ENCODE assay signal across 8 cellular contexts in the genomic region with DNA sequence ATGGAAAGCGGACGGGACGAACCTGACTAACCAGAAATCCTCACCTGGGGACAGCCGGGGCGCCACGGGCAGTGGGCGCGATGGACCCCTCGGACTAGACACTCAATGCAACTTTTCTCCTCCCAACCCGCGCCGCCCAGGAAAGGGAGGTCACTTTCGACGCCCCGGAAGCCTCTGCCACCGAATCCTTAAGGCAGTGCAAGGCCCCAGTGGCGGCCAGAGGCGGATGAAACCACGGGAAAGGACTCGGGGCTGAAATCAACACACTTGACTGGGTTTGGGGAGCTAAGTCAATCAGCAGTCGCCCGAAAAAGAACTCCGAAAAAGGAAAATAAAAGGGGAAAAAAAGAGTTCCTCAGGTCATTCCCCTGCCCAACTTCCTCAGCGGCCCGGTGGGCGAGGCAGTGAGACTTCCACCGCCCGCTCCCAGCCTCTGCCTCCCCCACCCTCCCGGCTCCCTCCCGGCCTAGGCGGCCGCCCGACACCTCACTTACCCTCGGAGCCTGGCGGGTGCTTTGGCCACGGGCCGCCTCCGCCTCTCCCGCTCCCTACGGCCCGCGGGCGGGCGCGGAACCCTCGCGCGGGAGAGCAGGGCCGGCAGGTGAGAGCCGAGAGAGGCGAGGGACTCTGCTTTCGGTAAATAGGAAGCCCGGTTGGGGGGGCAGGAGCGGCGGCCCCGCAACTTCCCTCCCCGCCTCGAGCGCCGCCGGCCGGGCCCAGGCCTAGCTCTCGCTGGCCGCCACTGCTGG. TPM values are rescaled to one million over a fixed set of nuclear protein-coding genes. Genes with fewer than 3 reads are reported as not detected.
A peak's percentile ranks its signal among the peaks of the same experiment; 100 is the strongest.
DNase-seq lines count a peak whose midpoint lies in the region; ATAC-seq, FAIRE-seq and TF ChIP-seq lines count a peak whose summit lies in the region.

No MANE protein-coding gene starts in this region.

- H3K4me2 ChIP-seq in A549, result peak overlapping the region; percentile 87
- H3K4me2 ChIP-seq in OCI-LY7 (ENCODE audit: low read length), result peak overlapping the region; percentile 80

- 2% methylated on average over 53 of the region's 64 CpGs for WGBS in A549 (ENCODE audit: missing lambda C conversion rate)
- 1% methylated on average over 49 to 64 of the region's 64 CpGs for WGBS in aorta, 2 donors

- H3K27me3 ChIP-seq in aorta (ENCODE audit: control insufficient read depth in 1 of 2, insufficient read depth in 2 of 2, low read length in 1 of 2), result no peaks in the 10 kb centered on the region

- H3K9me3 ChIP-seq in A549 (no peaks in the 10 kb centered on the region), OCI-LY7 (ENCODE audit: low read length) (no peaks in the 10 kb centered on the region), aorta (ENCODE audit: control insufficient read depth, low read length) (no peaks in the 10 kb centered on the region)

- peak; percentile 65 for TF ChIP-seq POLR2A in A549 (IDR thresholded peaks at IDR 0.05; ENCODE audit: low read length)

- H3K27ac ChIP-seq in A549 (peak overlapping the region; percentile 94 to 98), OCI-LY7 (ENCODE audit: low read depth, low read length, poor library complexity, severe bottlenecking) (peak overlapping the region; percentile 70), aorta (ENCODE audit: low read depth in 1 of 2, low read length in 2 of 2) (peak overlapping the region; percentile 87 to 99)

- H2AFZ ChIP-seq in OCI-LY7 (ENCODE audit: low read length), result no peak overlapping the region

- peaks cover 20% of the 10 kb centered on the region for H4K20me1 ChIP-seq in OCI-LY7 (ENCODE audit: insufficient read depth, low read length)

- no peak for TF ChIP-seq EP300 in A549 (IDR thresholded peaks at IDR 0.05)

- peaks cover 41% of the 10 kb centered on the region for H3K36me3 ChIP-seq in OCI-LY7 (ENCODE audit: insufficient read depth, low read length)
- H3K36me3 ChIP-seq in aorta (ENCODE audit: control insufficient read depth in 1 of 2, insufficient read depth in 2 of 2, low read length in 1 of 2), result no peaks in the 10 kb centered on the region

- CTCF ChIA-PET in A549 (lab: Yijun Ruan, JAX), result interaction anchor here (0.7 to 3.2 kb wide), 5 partner anchors 14 to 555 kb away, joined by 3 to 17 read pairs (median 3); no protein-coding TSS in a partner anchor
- CTCF ChIA-PET in OCI-LY7 (lab: Charles Lee; ENCODE audit: unreplicated experiment), result interaction anchor here (0.7 kb wide), 1 partner anchor 230 kb away, joined by 3 read pairs; no protein-coding TSS in a partner anchor

- H3K4me3 ChIP-seq in A549, result peak overlapping the region; percentile 95
- H3K4me3 ChIP-seq in OCI-LY7 (ENCODE audit: low read depth, low read length, poor library complexity, severe bottlenecking), result peak overlapping the region; percentile 93
- H3K4me3 ChIP-seq in aorta (ENCODE audit: low read length in 2 of 2), result peak overlapping the region; percentile 70 to 84

- no peak for TF ChIP-seq CTCF in A549 (IDR thresholded peaks at IDR 0.05)
- no peak for TF ChIP-seq CTCF in OCI-LY7 (conservative IDR thresholded peaks at IDR 0.05; ENCODE audit: low read length)
- no peak for TF ChIP-seq CTCF in omental fat pad (IDR thresholded peaks at IDR 0.05)

- peak; percentile 60 to 72 for ATAC-seq in A549
- ATAC-seq in HG02885 (IDR thresholded peaks at IDR 0.05; ENCODE audit: poor library complexity, unreplicated experiment), result peak; percentile 17
- ATAC-seq in omental fat pad (ENCODE audit: low FRiP score), result peak; percentile 61
- peak; percentile 36 for ATAC-seq in aorta (ENCODE audit: low FRiP score)

- no peak for TF ChIP-seq RAD21 in A549 (conservative IDR thresholded peaks at IDR 0.05 in 1 of 2, IDR thresholded peaks at IDR 0.05 in 1 of 2)

- FAIRE-seq in A549 (lab: Jason Lieb, UNC) (no peak), GM18507 (lab: Jason Lieb, UNC) (peak; percentile 50)

- DNase-seq in A549 (ENCODE audit: low read depth in 1 of 2, low spot score in 1 of 2), result peak; percentile 67 to 70
- DNase-seq in GM18507 (ENCODE audit: extremely low spot score, insufficient read length, low read depth), result peak; percentile 20
- peak; percentile 58 for DNase-seq in OCI-LY7 (ENCODE audit: low spot score)
- peak; percentile 34 for DNase-seq in activated gamma-delta T cell treated with Interleukin-2 at 50 U/mL for 16 hours
- peak; percentile 46 for DNase-seq in foreskin melanocyte
- DNase-seq in omental fat pad (ENCODE audit: low spot score), result peak; percentile 44
- peak; percentile 80 to 86 for DNase-seq in aorta

- BruUV-seq in OCI-LY7 (replicated peaks; lab: Mats Ljungman, UMichigan), result no TSS peak

- H3K79me2 ChIP-seq in OCI-LY7 (ENCODE audit: insufficient read depth, low read depth, low read length), result peaks cover 72% of the 10 kb centered on the region

- intact Hi-C loops in OCI-LY7 (cut with micrococcal nuclease; ENCODE audit: unreplicated experiment) (loop anchor here (1.0 to 5.0 kb wide), 4 partner anchors 15 to 151 kb away; no protein-coding TSS in a partner anchor), aorta (cut with DNase I) (loop anchor here in 1 of 2 donors (5.0 kb wide), 1 partner anchor 119 kb away; no protein-coding TSS in a partner anchor)

- H3K4me1 ChIP-seq in A549, result peaks cover 40% of the 10 kb centered on the region
- H3K4me1 ChIP-seq in OCI-LY7 (ENCODE audit: insufficient read depth, low read length, poor library complexity, severe bottlenecking), result peaks cover 64% of the 10 kb centered on the region
- H3K4me1 ChIP-seq in aorta (ENCODE audit: control insufficient read depth in 1 of 2, insufficient read depth in 2 of 2, low read length in 2 of 2), result no peaks in the 10 kb centered on the region

- H3K9me2 ChIP-seq in OCI-LY7 (ENCODE audit: insufficient read depth, low read length), result no peaks in the 10 kb centered on the region

- POLR2A ChIA-PET in A549 (lab: Yijun Ruan, JAX), result interaction anchor here (1.6 to 2.1 kb wide), 2 partner anchors 14 to 120 kb away, joined by 12 to 13 read pairs; no protein-coding TSS in a partner anchor
- POLR2A ChIA-PET in OCI-LY7 (lab: Charles Lee), result interaction anchor here (0.6 to 2.5 kb wide), 10 partner anchors 9 to 129 kb away, joined by 3 to 15 read pairs (median 4); no protein-coding TSS in a partner anchor

TF ChIP-seq in A549, 52 proteins besides CTCF, POLR2A, EP300 and RAD21:
- TF ChIP-seq MAZ (IDR thresholded peaks at IDR 0.05; ENCODE audit: borderline replicate concordance, low read depth, low read length) (no peak), HOXB5 (CRISPR knock-in tag; IDR thresholded peaks at IDR 0.05) (peak; percentile 54; the same call in 1 of the 2 replicates), KDM5A (IDR thresholded peaks at IDR 0.05) (peak; percentile 51; the same call in 1 of the 2 replicates), EHMT2 (IDR thresholded peaks at IDR 0.05; ENCODE audit: low read depth) (no peak), EHF (CRISPR knock-in tag; IDR thresholded peaks at IDR 0.05) (0 out of 2 replicates have a peak, but pooled peaks have one; percentile 30), MYC (IDR thresholded peaks at IDR 0.05; ENCODE audit: borderline replicate concordance, low read length) (0 out of 2 replicates have a peak, but pooled peaks have one; percentile 18)
- TF ChIP-seq, protein P1, sequence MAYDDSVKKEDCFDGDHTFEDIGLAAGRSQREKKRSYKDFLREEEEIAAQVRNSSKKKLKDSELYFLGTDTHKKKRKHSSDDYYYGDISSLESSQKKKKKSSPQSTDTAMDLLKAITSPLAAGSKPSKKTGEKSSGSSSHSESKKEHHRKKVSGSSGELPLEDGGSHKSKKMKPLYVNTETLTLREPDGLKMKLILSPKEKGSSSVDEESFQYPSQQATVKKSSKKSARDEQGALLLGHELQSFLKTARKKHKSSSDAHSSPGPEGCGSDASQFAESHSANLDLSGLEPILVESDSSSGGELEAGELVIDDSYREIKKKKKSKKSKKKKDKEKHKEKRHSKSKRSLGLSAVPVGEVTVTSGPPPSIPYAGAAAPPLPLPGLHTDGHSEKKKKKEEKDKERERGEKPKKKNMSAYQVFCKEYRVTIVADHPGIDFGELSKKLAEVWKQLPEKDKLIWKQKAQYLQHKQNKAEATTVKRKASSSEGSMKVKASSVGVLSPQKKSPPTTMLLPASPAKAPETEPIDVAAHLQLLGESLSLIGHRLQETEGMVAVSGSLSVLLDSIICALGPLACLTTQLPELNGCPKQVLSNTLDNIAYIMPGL (CRISPR knock-in tag; IDR thresholded peaks at IDR 0.05; ENCODE audit: borderline replicate concordance), result peak; percentile 62; the same call in 1 of the 2 replicates

RNA-seq across cellular contexts. Expression of a gene that starts 0.5 kb away (rescaled TPM):
- polyA plus RNA-seq in A549 (2011; rRNA removed), result 20.1 and 25.6 TPM in 2 replicates
- polyA plus RNA-seq in A549 (2012; cell fraction: cytosol; rRNA removed), result 5.4 and 5.8 TPM in 2 replicates
- polyA plus RNA-seq in A549 (2012; cell fraction: nucleus; rRNA removed), result 3.5 and 5.5 TPM in 2 replicates
- polyA plus RNA-seq in A549 (2017; fragmentation: RNase III; extraction: RNeasy Plus Mini Kit Qiagen cat#74134 plus additional on column Dnase treatment), result 15.4 to 16.6 TPM (median 15.7 TPM) in 3 replicates
- polyA minus RNA-seq in A549 (2011; rRNA and poly(A)+ RNA removed), result 20.0 and 21.5 TPM in 2 replicates
- 51.1 and 56.6 TPM in 2 replicates for total RNA-seq in OCI-LY7 (2014; rRNA removed; shearing (Covaris generic))
- 68.7 and 75.7 TPM in 2 replicates for total RNA-seq in OCI-LY7 (2022)
- 10 to 100 TPM; 29.8 to 61.5 (median 40.1) TPM for total RNA-seq in omental fat pad
- total RNA-seq in aorta, result 10 to 100 TPM; 34.1 to 37.3 TPM
- polyA plus RNA-seq in aorta, result 10 to 100 TPM; 13.2 to 14.1 TPM

Comparison
In these comparisons a context has a peak if more than half of its experiments do, and no peak if none do; other contexts are left out.
1. Peak in every context shown above with its lines: DNase-seq, ATAC-seq, H3K4me3 ChIP-seq and H3K27ac ChIP-seq.
2. DNase-seq: peak in every context shown above with its lines; median percentile 83 in aorta; 68 in A549; 58 in OCI-LY7; 46 in foreskin melanocyte; 44 in omental fat pad; 34 in activated gamma-delta T cell treated with Interleukin-2 at 50 U/mL for 16 hours; 20 in GM18507.